ENCODE assay signal across 2 cellular contexts in genomic region chr18:57434536-57435494, GRCh38.
TF ChIP-seq lines count a peak whose summit lies in the region.

Gene ONECUT2, plus strand, starts transcription at chr18:57435374. Its CDS starts 343 bp downstream, at chr18:57435717.

TF ChIP-seq in A549, 52 proteins besides CTCF, POLR2A, EP300 and RAD21 (continues in another document):
- no peak for TF ChIP-seq RNF2 (IDR thresholded peaks at IDR 0.05; ENCODE audit: borderline replicate concordance, low read depth)
- TF ChIP-seq GATA3 (IDR thresholded peaks at IDR 0.05; ENCODE audit: borderline replicate concordance): no peak
- TF ChIP-seq KDM1A (IDR thresholded peaks at IDR 0.05; ENCODE audit: low read depth): no peak
- peak; percentile 89 for TF ChIP-seq PBX3 (IDR thresholded peaks at IDR 0.05)
- no peak for TF ChIP-seq CHD4 (IDR thresholded peaks at IDR 0.05; ENCODE audit: borderline replicate concordance)
- no peak for TF ChIP-seq FOSB (CRISPR knock-in tag; IDR thresholded peaks at IDR 0.05)
- no peak for TF ChIP-seq CEBPB (IDR thresholded peaks at IDR 0.05)
- 0 out of 2 replicates have a peak, but pooled peaks have one; percentile 16 for TF ChIP-seq MAX (IDR thresholded peaks at IDR 0.05)
- TF ChIP-seq ELK1 (IDR thresholded peaks at IDR 0.05; ENCODE audit: low read depth, low read length): no peak
- TF ChIP-seq FOXS1 (CRISPR knock-in tag; IDR thresholded peaks at IDR 0.05): no peak
- no peak for TF ChIP-seq HES2 (IDR thresholded peaks at IDR 0.05)
- no peak for TF ChIP-seq SMC3 (IDR thresholded peaks at IDR 0.05)
- no peak for TF ChIP-seq JUNB (IDR thresholded peaks at IDR 0.05)
- TF ChIP-seq HEYL (CRISPR knock-in tag; IDR thresholded peaks at IDR 0.05): no peak
- no peak for TF ChIP-seq HOXA7 (CRISPR knock-in tag; IDR thresholded peaks at IDR 0.05)
- no peak for TF ChIP-seq BCL3 (IDR thresholded peaks at IDR 0.05)
- TF ChIP-seq USF2 (IDR thresholded peaks at IDR 0.05): no peak
- TF ChIP-seq ZC3H11A (IDR thresholded peaks at IDR 0.05): no peak
- TF ChIP-seq REST (IDR thresholded peaks at IDR 0.05): peak; percentile 49; the same call in 1 of the 2 replicates
- no peak for TF ChIP-seq CBX2 (IDR thresholded peaks at IDR 0.05; ENCODE audit: borderline replicate concordance, low read depth)

TF ChIP-seq in IMR-90, 13 proteins besides CTCF, POLR2A, EP300 and RAD21:
- TF ChIP-seq MAZ (IDR thresholded peaks at IDR 0.05; ENCODE audit: borderline replicate concordance, low read depth, low read length) (peak; percentile 23; the same call in 1 of the 2 replicates), USF2 (IDR thresholded peaks at IDR 0.05; ENCODE audit: low read depth, low read length) (no peak), NFE2L2 (IDR thresholded peaks at IDR 0.05; ENCODE audit: low read depth, low read length) (no peak)
